Comparison of ENCODE assay signal across 7 cellular contexts in the genomic region with DNA sequence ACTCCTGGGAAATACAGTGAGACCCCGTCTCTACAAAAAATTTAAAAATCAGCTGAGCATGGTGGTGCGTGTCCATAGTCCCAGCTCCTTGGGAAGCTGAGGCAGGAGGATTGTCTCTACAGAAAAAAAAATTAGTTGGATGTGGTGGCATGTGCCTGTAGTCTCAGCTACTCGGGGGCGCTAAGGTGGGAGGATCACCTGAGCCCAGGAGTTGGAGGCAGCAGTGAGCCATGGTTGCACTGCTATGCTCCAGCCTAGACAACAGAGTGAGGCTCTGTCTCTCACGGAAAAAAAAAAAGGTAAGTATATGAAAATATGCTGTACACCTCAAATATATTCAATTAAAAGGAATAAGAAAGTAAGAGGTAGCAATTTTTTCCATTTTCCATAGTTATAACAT.
"Had no signal": no experiment of that assay in that cellular context is flagged by ENCODE, and none has a peak within 500 bp of the region (broad histone marks: within the 10 kb centered on the region; RNA-seq: fewer than 3 reads in every experiment).

No MANE protein-coding gene starts in this region.

- H3K4me3 ChIP-seq: GM12878 had no signal

- ATAC-seq: GM12878 had no signal

- FAIRE-seq: G401.6, GM12878, GM12891, GM12892, GM18507 had no signal

- DNase-seq: GDM1, GF-D8 had no signal
